In genomic region chr12:124445826-124446225, GRCh38 we compare ENCODE assay signal across 23 cellular contexts.
DNase-seq lines count a peak whose midpoint lies in the region; ATAC-seq and TF ChIP-seq lines count a peak whose summit lies in the region.
"Had no signal": no experiment of that assay in that cellular context is flagged by ENCODE, and none has a peak within 500 bp of the region (broad histone marks: within the 10 kb centered on the region; RNA-seq: fewer than 3 reads in every experiment).

No MANE protein-coding gene starts in this region.

- peak in 2 of 3 donors; percentile 22 to 33 for DNase-seq in right cardiac atrium
- DNase-seq in right atrium auricular region (ENCODE audit: low spot score) = no peak
- DNase-seq in RWPE1 (ENCODE audit: low spot score) = no peak
- peak; percentile 38 for DNase-seq in lower lobe of right lung
- DNase-seq in uterus = no peak
- no peak for DNase-seq in Calu3
- no peak for DNase-seq in MG63
- no peak for DNase-seq in naive thymus-derived CD8-positive, alpha-beta T cell
- DNase-seq: C1 segment of cervical spinal cord; CD8-positive, alpha-beta memory T cell; DMS79; NCI-H1105 treated with DMSO at 0.1 percent for 48 hours; NCI-H1694 treated with DMSO at 0.1 percent for 48 hours; NCI-H2107; NCI-H510A; NCI-H748 treated with DMSO at 0.1 percent for 48 hours; NK-92 treated with Interleukin-12 subunit alpha and Interleukin-12 subunit beta, amount 100 ng/mL, for 24 hours; OCI-M1 had no signal

- intact Hi-C loops in right cardiac atrium (cut with DNase I) (no loop called here), lower lobe of right lung (cut with DNase I) (no loop called here), uterus (cut with DNase I; ENCODE audit: low total_unique reads) (no loop called here), Calu3 (cut with micrococcal nuclease; ENCODE audit: unreplicated experiment) (no loop called here)

- no peak for TF ChIP-seq POLR2A in uterus (IDR thresholded peaks at IDR 0.05)

- H3K4me3 Mint-ChIP-seq in Calu3 (ENCODE audit: low read depth, unreplicated experiment) = no peak overlapping the region
- no peak overlapping the region for H3K4me3 Mint-ChIP-seq in naive thymus-derived CD8-positive, alpha-beta T cell
- H3K4me3 Mint-ChIP-seq: CD8-positive, alpha-beta memory T cell; GM23338 had no signal

- H3K4me1 ChIP-seq in right cardiac atrium (ENCODE audit: control insufficient read depth, insufficient read depth, low read length) = peaks cover 7% of the 10 kb centered on the region
- H3K4me1 ChIP-seq in right atrium auricular region = peaks cover 0 to 17% of the 10 kb centered on the region in 2 donors
- peaks cover 14% of the 10 kb centered on the region for H3K4me1 ChIP-seq in lower lobe of right lung
- H3K4me1 ChIP-seq in uterus = no peaks in the 10 kb centered on the region
- H3K4me1 ChIP-seq: A549 had no signal

- H3K27ac ChIP-seq in right cardiac atrium (ENCODE audit: low read length) = no peak overlapping the region
- no peak overlapping the region for H3K27ac ChIP-seq in right atrium auricular region
- H3K27ac ChIP-seq in RWPE1 = peak overlapping the region; percentile 90; the same call in 1 of the 2 replicates
- H3K27ac ChIP-seq in lower lobe of right lung = no peak overlapping the region
- H3K27ac ChIP-seq in uterus = peak overlapping the region; percentile 26 to 63
- H3K27ac ChIP-seq: A549, SJSA1 had no signal

- CTCF ChIA-PET in RWPE1 (lab: Yijun Ruan, JAX) (interaction anchor here (0.7 kb wide), 1 partner anchor 489 kb away, joined by 6 read pairs; no protein-coding TSS in a partner anchor), Calu3 (lab: Charles Lee) (no interaction called here)

- POLR2A ChIA-PET in RWPE1 (lab: Yijun Ruan, JAX; ENCODE audit: low non-redundant PET) = no interaction called here
- POLR2A ChIA-PET in naive thymus-derived CD8-positive, alpha-beta T cell (lab: Charles Lee) = no interaction called here

- 90% methylated on average over 8 of the region's 8 CpGs for WGBS in right cardiac atrium

- peaks cover 21% of the 10 kb centered on the region for H3K4me1 Mint-ChIP-seq in Calu3 (ENCODE audit: low read depth, unreplicated experiment)
- H3K4me1 Mint-ChIP-seq in naive thymus-derived CD8-positive, alpha-beta T cell = peaks cover 15 to 42% (median 27%) of the 10 kb centered on the region in 4 donors

- no peak overlapping the region for H3K27ac Mint-ChIP-seq in Calu3 (ENCODE audit: unreplicated experiment)
- no peak overlapping the region for H3K27ac Mint-ChIP-seq in naive thymus-derived CD8-positive, alpha-beta T cell
- H3K27ac Mint-ChIP-seq: GM23338 had no signal

- H3K4me3 ChIP-seq in right cardiac atrium (ENCODE audit: low read length) = no peak overlapping the region
- H3K4me3 ChIP-seq in right atrium auricular region = no peak overlapping the region
- no peak overlapping the region for H3K4me3 ChIP-seq in lower lobe of right lung
- no peak overlapping the region for H3K4me3 ChIP-seq in uterus
- no peak overlapping the region for H3K4me3 ChIP-seq in MG63
- H3K4me3 ChIP-seq: A549, GM23338, K562, SJSA1 had no signal

- no peaks in the 10 kb centered on the region for H3K27me3 ChIP-seq in right cardiac atrium (ENCODE audit: control insufficient read depth, insufficient read depth)
- no peaks in the 10 kb centered on the region for H3K27me3 ChIP-seq in right atrium auricular region
- no peaks in the 10 kb centered on the region for H3K27me3 ChIP-seq in lower lobe of right lung (ENCODE audit: low read depth)
- H3K27me3 ChIP-seq in uterus = no peaks in the 10 kb centered on the region
- no peaks in the 10 kb centered on the region for H3K27me3 ChIP-seq in MG63
- H3K27me3 ChIP-seq: SJSA1 had no signal

- no TSS peak for BruUV-seq in Calu3 (replicated peaks; lab: Mats Ljungman, UMichigan)

- no peaks in the 10 kb centered on the region for H3K9me3 ChIP-seq in right cardiac atrium (ENCODE audit: control insufficient read depth, low read length)
- no peaks in the 10 kb centered on the region for H3K9me3 ChIP-seq in right atrium auricular region
- no peaks in the 10 kb centered on the region for H3K9me3 ChIP-seq in lower lobe of right lung
- H3K9me3 ChIP-seq in uterus = no peaks in the 10 kb centered on the region
- no peaks in the 10 kb centered on the region for H3K9me3 ChIP-seq in MG63
- H3K9me3 ChIP-seq: A549, SJSA1 had no signal

- H3K36me3 ChIP-seq in right atrium auricular region (peaks cover 44% of the 10 kb centered on the region), lower lobe of right lung (peaks cover 87% of the 10 kb centered on the region), uterus (no peaks in the 10 kb centered on the region), MG63 (peaks cover 27% of the 10 kb centered on the region)

- ATAC-seq in right cardiac atrium = no peak
- ATAC-seq in lower lobe of right lung = no peak
- no peak for ATAC-seq in naive thymus-derived CD8-positive, alpha-beta T cell
- ATAC-seq: A549, HCT116, K562 had no signal

- H3K36me3 Mint-ChIP-seq in Calu3 (ENCODE audit: insufficient read depth, unreplicated experiment) = peaks cover 61% of the 10 kb centered on the region
- peaks cover 0 to 44% (median 12%) of the 10 kb centered on the region in 3 donors for H3K36me3 Mint-ChIP-seq in naive thymus-derived CD8-positive, alpha-beta T cell

- TF ChIP-seq CTCF in right atrium auricular region (IDR thresholded peaks at IDR 0.05) (no peak), RWPE1 (conservative IDR thresholded peaks at IDR 0.05; ENCODE audit: low read depth) (no peak), lower lobe of right lung (IDR thresholded peaks at IDR 0.05) (no peak), uterus (IDR thresholded peaks at IDR 0.05) (no peak), Calu3 (IDR thresholded peaks at IDR 0.05; ENCODE audit: unreplicated experiment) (no peak)

- H3K9me3 Mint-ChIP-seq in Calu3 (ENCODE audit: low read depth, unreplicated experiment) = no peaks in the 10 kb centered on the region
- no peaks in the 10 kb centered on the region for H3K9me3 Mint-ChIP-seq in naive thymus-derived CD8-positive, alpha-beta T cell
- H3K9me3 Mint-ChIP-seq: CD8-positive, alpha-beta memory T cell; GM23338 had no signal

- no peaks in the 10 kb centered on the region for H3K27me3 Mint-ChIP-seq in Calu3 (ENCODE audit: unreplicated experiment)
- H3K27me3 Mint-ChIP-seq in naive thymus-derived CD8-positive, alpha-beta T cell = no peaks in the 10 kb centered on the region
- H3K27me3 Mint-ChIP-seq: CD8-positive, alpha-beta memory T cell had no signal

Comparison
In these comparisons a context has a peak if more than half of its experiments do, and no peak if none do; other contexts are left out.
1. DNase-seq: peak in right cardiac atrium (2 of 3) and lower lobe of right lung (single experiment); none in right atrium auricular region (single experiment), RWPE1 (single experiment), uterus (0 of 2), Calu3 (single experiment), MG63 (single experiment) and naive thymus-derived CD8-positive, alpha-beta T cell (0 of 10).
2. H3K27ac ChIP-seq: peak in RWPE1 (single experiment) and uterus (2 of 2); none in right cardiac atrium (single experiment), right atrium auricular region (0 of 2) and lower lobe of right lung (single experiment).